8 cellular contexts compared by ENCODE assay signal in genomic region chr1:40668769-40669525, GRCh38. TPM values are rescaled to one million over a fixed set of nuclear protein-coding genes. Genes with fewer than 3 reads are reported as not detected.
A peak's percentile ranks its signal among the peaks of the same experiment; 100 is the strongest.
DNase-seq lines count a peak whose midpoint lies in the region; ATAC-seq and TF ChIP-seq lines count a peak whose summit lies in the region.

No MANE protein-coding gene starts in this region.

- H3K27ac Mint-ChIP-seq in effector memory CD8-positive, alpha-beta T cell, result peak overlapping the region; percentile 28 to 75
- H3K27ac Mint-ChIP-seq in mesothelial cell of epicardium, result no peak overlapping the region

- no peaks in the 10 kb centered on the region for H3K36me3 Mint-ChIP-seq in effector memory CD8-positive, alpha-beta T cell (ENCODE audit: insufficient read depth)
- no peaks in the 10 kb centered on the region for H3K36me3 Mint-ChIP-seq in mesothelial cell of epicardium

- TF ChIP-seq CTCF in mesothelial cell of epicardium (IDR thresholded peaks at IDR 0.05; ENCODE audit: unreplicated experiment), result peak; percentile 80

- peaks cover 11 to 14% of the 10 kb centered on the region in 2 donors for H3K4me1 Mint-ChIP-seq in effector memory CD8-positive, alpha-beta T cell (ENCODE audit: low read depth in 2 of 2)
- peaks cover 4% of the 10 kb centered on the region for H3K4me1 Mint-ChIP-seq in mesothelial cell of epicardium

- peaks cover 0 to 9% of the 10 kb centered on the region in 2 donors for H3K27me3 Mint-ChIP-seq in effector memory CD8-positive, alpha-beta T cell
- H3K27me3 Mint-ChIP-seq in mesothelial cell of epicardium (ENCODE audit: low read depth), result peaks cover 7% of the 10 kb centered on the region

- H3K9me3 Mint-ChIP-seq in effector memory CD8-positive, alpha-beta T cell, result no peaks in the 10 kb centered on the region
- no peaks in the 10 kb centered on the region for H3K9me3 Mint-ChIP-seq in mesothelial cell of epicardium

- peak; percentile 38 for TF ChIP-seq POLR2A in GM19099 (IDR thresholded peaks at IDR 0.05; ENCODE audit: extremely low read depth, insufficient read length, low read depth)

- peak overlapping the region; percentile 70 to 79 for H3K4me3 Mint-ChIP-seq in effector memory CD8-positive, alpha-beta T cell
- H3K4me3 Mint-ChIP-seq in mesothelial cell of epicardium, result peak overlapping the region; percentile 13

- DNase-seq in AML-193 (lab: John Stamatoyannopoulos, UW) (peak; percentile 59 to 60), HT-29 (ENCODE audit: low spot score) (peak; percentile 83), NOMO-1 (lab: John Stamatoyannopoulos, UW; ENCODE audit: unreplicated experiment in 2 of 2) (peak; percentile 62 to 65), mesothelial cell of epicardium (ENCODE audit: low spot score in 2 of 2, unreplicated experiment in 2 of 2) (peak; percentile 63 to 88)
- peak; percentile 55 to 89 (median 82) for DNase-seq in activated CD8-positive, alpha-beta memory T cell treated with anti-CD3 and anti-CD28 coated beads for 48 hours (ENCODE audit: low read depth in 2 of 3, low spot score in 2 of 3)
- DNase-seq in effector memory CD8-positive, alpha-beta T cell, result peak; percentile 79 to 85 (median 81)
- peak; percentile 71 to 81 for DNase-seq in stimulated activated CD8-positive, alpha-beta memory T cell treated with anti-CD3 and anti-CD28 coated beads, Interleukin-2, amount 100 ng/mL, for 48 hours (ENCODE audit: low read depth in 2 of 2)

- ATAC-seq in effector memory CD8-positive, alpha-beta T cell (replicated peaks), result peak; percentile 66

RNA-seq across cellular contexts. Expression of gene RIMS3, which starts 3.5 kb away (rescaled TPM):
- total RNA-seq in HT-29 (2014; rRNA removed; shearing (Covaris generic)), result 0.05 TPM in 1 of 2 replicates, not detected in the other
- 12.5 to 13.0 TPM (median 12.9 TPM) in 3 replicates for total RNA-seq in mesothelial cell of epicardium

RNA-seq across cellular contexts. Expression of gene NFYC, which starts 22.6 kb away (rescaled TPM):
- total RNA-seq in HT-29 (2014; rRNA removed; shearing (Covaris generic)), result 42.6 and 43.5 TPM in 2 replicates
- total RNA-seq in mesothelial cell of epicardium, result 91.0 to 101 TPM (median 91.2 TPM) in 3 replicates

Comparison
In these comparisons a context has a peak if more than half of its experiments do, and no peak if none do; other contexts are left out.
1. Peak in every context shown above with its lines: DNase-seq and ATAC-seq.
2. RNA of gene RIMS3, which starts 3.5 kb away (total RNA-seq): 12.5 to 13.0 TPM in mesothelial cell of epicardium; 0.05 TPM in HT-29; every median in the first group is over 10 times any median in the second.